In genomic region chr10:124417846-124418725, GRCh38 we compare ENCODE assay signal across 2 cellular contexts.
TF ChIP-seq lines count a peak whose summit lies in the region.

No MANE protein-coding gene starts in this region.

TF ChIP-seq in HEK293T, 16 proteins besides CTCF, POLR2A, EP300 and RAD21 (continued from another document):
- TF ChIP-seq CTBP1 (IDR thresholded peaks at IDR 0.05; ENCODE audit: borderline replicate concordance) = no peak
- no peak for TF ChIP-seq SUZ12 (IDR thresholded peaks at IDR 0.05)
- TF ChIP-seq NFRKB (IDR thresholded peaks at IDR 0.05) = no peak
- no peak for TF ChIP-seq HDGF (IDR thresholded peaks at IDR 0.05; ENCODE audit: borderline replicate concordance)
- TF ChIP-seq LEF1 (IDR thresholded peaks at IDR 0.05; ENCODE audit: borderline replicate concordance) = no peak
- TF ChIP-seq FOXM1 (IDR thresholded peaks at IDR 0.05; ENCODE audit: borderline replicate concordance) = no peak
- no peak for TF ChIP-seq TARDBP (IDR thresholded peaks at IDR 0.05)
- TF ChIP-seq FOXK2 (IDR thresholded peaks at IDR 0.05) = no peak
- no peak for TF ChIP-seq ARNT (IDR thresholded peaks at IDR 0.05)
- no peak for TF ChIP-seq L3MBTL2 (conservative IDR thresholded peaks at IDR 0.05)
- no peak for TF ChIP-seq ELF4 (IDR thresholded peaks at IDR 0.05)
- no peak for TF ChIP-seq PKNOX1 (IDR thresholded peaks at IDR 0.05)
- TF ChIP-seq ZNF384 (IDR thresholded peaks at IDR 0.05) = no peak

TF ChIP-seq in HepG2, 621 proteins besides CTCF, POLR2A, EP300 and RAD21 (continued from another document and continues in another):
- no peak for TF ChIP-seq ZNF639 (CRISPR knock-in tag; conservative IDR thresholded peaks at IDR 0.05)
- TF ChIP-seq PHF8 (CRISPR knock-in tag; IDR thresholded peaks at IDR 0.05) = peak; percentile 27; the same call in 1 of the 2 replicates
- TF ChIP-seq SSRP1 (CRISPR knock-in tag; IDR thresholded peaks at IDR 0.05) = no peak
- 0 out of 2 replicates have a peak, but pooled peaks have one; percentile 9 for TF ChIP-seq ZNF546 (CRISPR knock-in tag; conservative IDR thresholded peaks at IDR 0.05)
- no peak for TF ChIP-seq PHF5A (CRISPR knock-in tag; IDR thresholded peaks at IDR 0.05; ENCODE audit: low read depth, unreplicated experiment)
- 0 out of 4 replicates have a peak, but pooled peaks of 1 of the 2 experiments have one; percentile 25 for TF ChIP-seq ATF4 (CRISPR knock-in tag; IDR thresholded peaks at IDR 0.05)
- TF ChIP-seq RARA (CRISPR knock-in tag; IDR thresholded peaks at IDR 0.05) = peak; percentile 13; the same call in 1 of the 2 replicates
- no peak for TF ChIP-seq STAT6 (CRISPR knock-in tag; IDR thresholded peaks at IDR 0.05; ENCODE audit: borderline replicate concordance)
- no peak; the same call in 1 of the 2 replicates for TF ChIP-seq ZBTB8A (CRISPR knock-in tag; IDR thresholded peaks at IDR 0.05; ENCODE audit: borderline replicate concordance, low read depth)
- TF ChIP-seq SAFB2 (CRISPR knock-in tag; IDR thresholded peaks at IDR 0.05; ENCODE audit: borderline replicate concordance, low read depth) = peak; percentile 43; the same call in 1 of the 2 replicates
- no peak for TF ChIP-seq ZNF749 (CRISPR knock-in tag; IDR thresholded peaks at IDR 0.05; ENCODE audit: borderline replicate concordance)
- TF ChIP-seq ZNF567 (CRISPR knock-in tag; IDR thresholded peaks at IDR 0.05; ENCODE audit: borderline replicate concordance) = no peak
- TF ChIP-seq ZFX (CRISPR knock-in tag; IDR thresholded peaks at IDR 0.05; ENCODE audit: low read depth) = peak; percentile 68
- no peak for TF ChIP-seq KDM4B (CRISPR knock-in tag; IDR thresholded peaks at IDR 0.05)
- TF ChIP-seq TP53 (CRISPR knock-in tag; conservative IDR thresholded peaks at IDR 0.05) = no peak
- TF ChIP-seq CENPT (CRISPR knock-in tag; IDR thresholded peaks at IDR 0.05; ENCODE audit: low read depth) = no peak
- TF ChIP-seq NR2C2 (CRISPR knock-in tag; IDR thresholded peaks at IDR 0.05; ENCODE audit: borderline replicate concordance) = no peak
- no peak for TF ChIP-seq ZNF562 (CRISPR knock-in tag; IDR thresholded peaks at IDR 0.05; ENCODE audit: borderline replicate concordance)
- TF ChIP-seq AGO2 (optimal IDR thresholded peaks at IDR 0.05; ENCODE audit: low read depth, low read length) = peak; percentile 59
- 0 out of 2 replicates have a peak, but pooled peaks have one; percentile 24 for TF ChIP-seq ZZZ3 (CRISPR knock-in tag; IDR thresholded peaks at IDR 0.05; ENCODE audit: borderline replicate concordance)
- no peak for TF ChIP-seq CHD2 (IDR thresholded peaks at IDR 0.05; ENCODE audit: low read depth, low read length)
- 0 out of 2 replicates have a peak, but pooled peaks have one; percentile 11 for TF ChIP-seq ZMAT3 (CRISPR knock-in tag; conservative IDR thresholded peaks at IDR 0.05)
- peak; percentile 70; the same call in 1 of the 2 replicates for TF ChIP-seq ZNF235 (CRISPR knock-in tag; IDR thresholded peaks at IDR 0.05; ENCODE audit: borderline replicate concordance)
- TF ChIP-seq NR2F1 (CRISPR knock-in tag; IDR thresholded peaks at IDR 0.05) = no peak
- TF ChIP-seq PAX8 (CRISPR knock-in tag; IDR thresholded peaks at IDR 0.05; ENCODE audit: borderline replicate concordance) = no peak
- no peak for TF ChIP-seq KLF13 (CRISPR knock-in tag; IDR thresholded peaks at IDR 0.05)
- no peak for TF ChIP-seq PCBP2 (optimal IDR thresholded peaks at IDR 0.05; ENCODE audit: low read depth, low read length, poor library complexity, severe bottlenecking)
- TF ChIP-seq GLMP (CRISPR knock-in tag; IDR thresholded peaks at IDR 0.05; ENCODE audit: borderline replicate concordance) = no peak
- no peak for TF ChIP-seq ZNF33A (CRISPR knock-in tag; IDR thresholded peaks at IDR 0.05; ENCODE audit: borderline replicate concordance)
- no peak for TF ChIP-seq ZFP36L2 (CRISPR knock-in tag; IDR thresholded peaks at IDR 0.05)
- TF ChIP-seq ZBTB46 (CRISPR knock-in tag; IDR thresholded peaks at IDR 0.05; ENCODE audit: borderline replicate concordance) = no peak
- no peak for TF ChIP-seq ZNF740 (CRISPR knock-in tag; IDR thresholded peaks at IDR 0.05)
- TF ChIP-seq SAP130 (CRISPR knock-in tag; IDR thresholded peaks at IDR 0.05; ENCODE audit: low read depth) = 0 out of 2 replicates have a peak, but pooled peaks have one; percentile 2
- 0 out of 2 replicates have a peak, but pooled peaks have one; percentile 17 for TF ChIP-seq SNAI1 (CRISPR knock-in tag; IDR thresholded peaks at IDR 0.05; ENCODE audit: borderline replicate concordance)
- no peak for TF ChIP-seq TCF12 (IDR thresholded peaks at IDR 0.05)
- TF ChIP-seq TCF12 (CRISPR knock-in tag; IDR thresholded peaks at IDR 0.05) = no peak
- TF ChIP-seq MTA3 (CRISPR knock-in tag; IDR thresholded peaks at IDR 0.05) = no peak
- TF ChIP-seq LCORL (IDR thresholded peaks at IDR 0.05) = no peak
- TF ChIP-seq LCORL (CRISPR knock-in tag; IDR thresholded peaks at IDR 0.05) = no peak
- 0 out of 2 replicates have a peak, but pooled peaks have one; percentile 1 for TF ChIP-seq ZNF766 (CRISPR knock-in tag; IDR thresholded peaks at IDR 0.05; ENCODE audit: borderline replicate concordance)
- TF ChIP-seq CBX1 (IDR thresholded peaks at IDR 0.05; ENCODE audit: low read depth) = no peak
- TF ChIP-seq ZNF510 (CRISPR knock-in tag; IDR thresholded peaks at IDR 0.05; ENCODE audit: low read depth) = no peak
- TF ChIP-seq ZNF564 (CRISPR knock-in tag; IDR thresholded peaks at IDR 0.05) = peak; percentile 43; the same call in 1 of the 2 replicates
- no peak for TF ChIP-seq NFKBIZ (CRISPR knock-in tag; IDR thresholded peaks at IDR 0.05)
- no peak for TF ChIP-seq DBP (CRISPR knock-in tag; IDR thresholded peaks at IDR 0.05; ENCODE audit: not compliant biosample characterization)
- 0 out of 2 replicates have a peak, but pooled peaks have one; percentile 26 for TF ChIP-seq ZNF605 (CRISPR knock-in tag; IDR thresholded peaks at IDR 0.05)
- TF ChIP-seq NFAT5 (CRISPR knock-in tag; IDR thresholded peaks at IDR 0.05) = no peak
- TF ChIP-seq ZNF710 (CRISPR knock-in tag; IDR thresholded peaks at IDR 0.05; ENCODE audit: borderline replicate concordance) = no peak
